ENCODE assay signal across 2 cellular contexts in genomic region chr11:73143126-73143838, GRCh38.
TF ChIP-seq lines count a peak whose summit lies in the region.

No MANE protein-coding gene starts in this region.

TF ChIP-seq in K562, 482 proteins besides CTCF, POLR2A, EP300 and RAD21 (continued from another document and continues in another):
- peak; percentile 81; the same call in 1 of the 2 replicates for TF ChIP-seq ZBTB26 (CRISPR knock-in tag; IDR thresholded peaks at IDR 0.05)
- TF ChIP-seq CTBP1 (IDR thresholded peaks at IDR 0.05; ENCODE audit: borderline replicate concordance) = peak; percentile 35; the same call in 1 of the 2 replicates
- TF ChIP-seq MAFK (IDR thresholded peaks at IDR 0.05; ENCODE audit: low read length) = 0 out of 2 replicates have a peak, but pooled peaks have one; percentile 22
- peak; percentile 65 for TF ChIP-seq RAD51 (IDR thresholded peaks at IDR 0.05; ENCODE audit: borderline replicate concordance, low read depth)
- TF ChIP-seq ZNF224 (CRISPR knock-in tag; IDR thresholded peaks at IDR 0.05) = no peak
- TF ChIP-seq FOXK1 (CRISPR knock-in tag; IDR thresholded peaks at IDR 0.05; ENCODE audit: borderline replicate concordance) = peak; percentile 67; the same call in 1 of the 2 replicates
- 0 out of 4 replicates have a peak, but pooled peaks of 1 of the 2 experiments have one; percentile 61 for TF ChIP-seq TBL1XR1 (IDR thresholded peaks at IDR 0.05; ENCODE audit: low read length in 2 of 2)
- TF ChIP-seq MTA1 (IDR thresholded peaks at IDR 0.05; ENCODE audit: borderline replicate concordance) = peak; percentile 45; the same call in 1 of the 2 replicates
- 0 out of 2 replicates have a peak, but pooled peaks have one; percentile 15 for TF ChIP-seq KLF16 (IDR thresholded peaks at IDR 0.05)
- peak; percentile 9; the same call in 1 of the 2 replicates for TF ChIP-seq PKNOX1 (IDR thresholded peaks at IDR 0.05)
- TF ChIP-seq HNRNPH1 (optimal IDR thresholded peaks at IDR 0.05; ENCODE audit: low read depth, low read length) = no peak
- TF ChIP-seq CHD4 (IDR thresholded peaks at IDR 0.05; ENCODE audit: insufficient read depth, insufficient replicate concordance, low read depth, low read length, poor library complexity, severe bottlenecking) = no peak
- peak; percentile 45 for TF ChIP-seq BRD9 (IDR thresholded peaks at IDR 0.05; ENCODE audit: low read depth, partially characterized antibody)
- 0 out of 2 replicates have a peak, but pooled peaks have one; percentile 3 for TF ChIP-seq ZNF707 (CRISPR knock-in tag; conservative IDR thresholded peaks at IDR 0.05)
- TF ChIP-seq DPF2 (IDR thresholded peaks at IDR 0.05) = peak; percentile 77
- peak; percentile 40; the same call in 1 of the 2 replicates for TF ChIP-seq USF2 (CRISPR knock-in tag; IDR thresholded peaks at IDR 0.05)
- TF ChIP-seq GATAD2A (IDR thresholded peaks at IDR 0.05) = peak; percentile 73; the same call in 1 of the 2 replicates
- TF ChIP-seq E2F6 (IDR thresholded peaks at IDR 0.05; ENCODE audit: borderline replicate concordance in 1 of 2, extremely low read depth in 1 of 2, insufficient read depth in 1 of 2, insufficient read length in 1 of 2, low read depth in 1 of 2, low read length in 1 of 2, poor library complexity in 1 of 2, severe bottlenecking in 1 of 2) = peak in 1 of 2 experiments; percentile 11
- TF ChIP-seq HNRNPUL1 (IDR thresholded peaks at IDR 0.05; ENCODE audit: low read length) = no peak
- 0 out of 4 replicates have a peak, but pooled peaks of 1 of the 2 experiments have one; percentile 29 for TF ChIP-seq ARNT (IDR thresholded peaks at IDR 0.05)
- peak; percentile 72 for TF ChIP-seq SMARCE1 (IDR thresholded peaks at IDR 0.05)
- TF ChIP-seq PHB2 (IDR thresholded peaks at IDR 0.05; ENCODE audit: low read depth) = 0 out of 2 replicates have a peak, but pooled peaks have one; percentile 25
- no peak; the same call in 1 of the 2 replicates for TF ChIP-seq ETV1 (tag; conservative IDR thresholded peaks at IDR 0.05; ENCODE audit: low read depth)
- TF ChIP-seq YY1 (IDR thresholded peaks at IDR 0.05; ENCODE audit: borderline replicate concordance in 1 of 3, control insufficient read depth in 1 of 3, extremely low read depth in 1 of 3, insufficient read depth in 3 of 3, insufficient read length in 1 of 3, insufficient replicate concordance in 2 of 3, low read depth in 1 of 3, low read length in 2 of 3) = peak in 1 of 3 experiments; percentile 14
- peak; percentile 56; the same call in 1 of the 2 replicates for TF ChIP-seq HMBOX1 (IDR thresholded peaks at IDR 0.05)
- no peak for TF ChIP-seq WHSC1 (IDR thresholded peaks at IDR 0.05; ENCODE audit: low read length)
- TF ChIP-seq CREM (IDR thresholded peaks at IDR 0.05; ENCODE audit: low read depth) = peak; percentile 5; the same call in 1 of the 2 replicates
- TF ChIP-seq HDAC2 (IDR thresholded peaks at IDR 0.05) = 0 out of 2 replicates have a peak, but pooled peaks have one; percentile 20

TF ChIP-seq in HepG2, 621 proteins besides CTCF, POLR2A, EP300 and RAD21 (continued from another document and continues in another):
- TF ChIP-seq KDM5A (IDR thresholded peaks at IDR 0.05; ENCODE audit: borderline replicate concordance, low read length) = no peak
- TF ChIP-seq ZSCAN29 (CRISPR knock-in tag; conservative IDR thresholded peaks at IDR 0.05) = no peak
- TF ChIP-seq FOXJ3 (CRISPR knock-in tag; IDR thresholded peaks at IDR 0.05; ENCODE audit: borderline replicate concordance) = 0 out of 2 replicates have a peak, but pooled peaks have one; percentile 25
- 0 out of 2 replicates have a peak, but pooled peaks have one; percentile 10 for TF ChIP-seq BATF2 (CRISPR knock-in tag; IDR thresholded peaks at IDR 0.05)
- TF ChIP-seq KLF6 (CRISPR knock-in tag; IDR thresholded peaks at IDR 0.05) = peak; percentile 47; the same call in 1 of the 2 replicates
- TF ChIP-seq ZFY (CRISPR knock-in tag; IDR thresholded peaks at IDR 0.05) = peak; percentile 73
- no peak for TF ChIP-seq SALL1 (CRISPR knock-in tag; IDR thresholded peaks at IDR 0.05)
- TF ChIP-seq DRAP1 (CRISPR knock-in tag; IDR thresholded peaks at IDR 0.05) = peak; percentile 67; the same call in 1 of the 2 replicates
- 0 out of 2 replicates have a peak, but pooled peaks have one; percentile 13 for TF ChIP-seq RARA (CRISPR knock-in tag; IDR thresholded peaks at IDR 0.05)
- 0 out of 2 replicates have a peak, but pooled peaks have one; percentile 26 for TF ChIP-seq ATF1 (CRISPR knock-in tag; IDR thresholded peaks at IDR 0.05)
- peak; percentile 53; the same call in 1 of the 2 replicates for TF ChIP-seq ZC3H4 (CRISPR knock-in tag; IDR thresholded peaks at IDR 0.05; ENCODE audit: borderline replicate concordance)
- no peak for TF ChIP-seq MAFK (conservative IDR thresholded peaks at IDR 0.05 in 1 of 2, IDR thresholded peaks at IDR 0.05 in 1 of 2; ENCODE audit: low read length in 2 of 2)
- TF ChIP-seq FOXP4 (CRISPR knock-in tag; IDR thresholded peaks at IDR 0.05) = peak; percentile 40; the same call in 1 of the 2 replicates
- TF ChIP-seq HMGXB4 (CRISPR knock-in tag; IDR thresholded peaks at IDR 0.05; ENCODE audit: borderline replicate concordance in 1 of 2, low read depth in 1 of 2) = 0 out of 4 replicates have a peak, but pooled peaks of 1 of the 2 experiments have one; percentile 34
- peak; percentile 86 for TF ChIP-seq FOXA3 (CRISPR knock-in tag; IDR thresholded peaks at IDR 0.05)
- peak; percentile 63; the same call in 1 of the 2 replicates for TF ChIP-seq TFE3 (CRISPR knock-in tag; IDR thresholded peaks at IDR 0.05)
- TF ChIP-seq ZBTB26 (CRISPR knock-in tag; IDR thresholded peaks at IDR 0.05; ENCODE audit: borderline replicate concordance) = peak; percentile 52; the same call in 1 of the 2 replicates
- TF ChIP-seq MAZ (IDR thresholded peaks at IDR 0.05; ENCODE audit: borderline replicate concordance, low read depth, low read length) = no peak
- TF ChIP-seq MAZ (CRISPR knock-in tag; IDR thresholded peaks at IDR 0.05; ENCODE audit: low read depth) = peak; percentile 31; the same call in 1 of the 2 replicates
- peak; percentile 66 for TF ChIP-seq JARID2 (CRISPR knock-in tag; IDR thresholded peaks at IDR 0.05; ENCODE audit: insufficient replicate concordance)
- TF ChIP-seq ZNF790 (CRISPR knock-in tag; IDR thresholded peaks at IDR 0.05; ENCODE audit: borderline replicate concordance) = no peak
- no peak for TF ChIP-seq TBX2 (CRISPR knock-in tag; IDR thresholded peaks at IDR 0.05; ENCODE audit: borderline replicate concordance)
- TF ChIP-seq ZNF550 (CRISPR knock-in tag; IDR thresholded peaks at IDR 0.05; ENCODE audit: borderline replicate concordance) = 0 out of 2 replicates have a peak, but pooled peaks have one; percentile 50
- TF ChIP-seq TFAP4 (IDR thresholded peaks at IDR 0.05; ENCODE audit: borderline replicate concordance, low read depth) = peak; percentile 59; the same call in 1 of the 2 replicates
- TF ChIP-seq MED13 (CRISPR knock-in tag; IDR thresholded peaks at IDR 0.05) = no peak
- peak; percentile 80 for TF ChIP-seq POLR2AphosphoS5 (IDR thresholded peaks at IDR 0.05; ENCODE audit: low read depth, low read length)
- peak; percentile 67; the same call in 1 of the 2 replicates for TF ChIP-seq FOXK1 (CRISPR knock-in tag; IDR thresholded peaks at IDR 0.05; ENCODE audit: borderline replicate concordance, low read depth)
- peak; percentile 50; the same call in 1 of the 2 replicates for TF ChIP-seq HNF4A (CRISPR knock-in tag; IDR thresholded peaks at IDR 0.05)
- TF ChIP-seq SAP130 (CRISPR knock-in tag; IDR thresholded peaks at IDR 0.05; ENCODE audit: low read depth) = peak; percentile 73
- no peak for TF ChIP-seq TGIF2 (CRISPR knock-in tag; IDR thresholded peaks at IDR 0.05)
- TF ChIP-seq TFDP2 (CRISPR knock-in tag; IDR thresholded peaks at IDR 0.05) = peak; percentile 32; the same call in 1 of the 2 replicates
- TF ChIP-seq ZBTB4 (CRISPR knock-in tag; IDR thresholded peaks at IDR 0.05; ENCODE audit: borderline replicate concordance) = no peak
- TF ChIP-seq YEATS4 (CRISPR knock-in tag; IDR thresholded peaks at IDR 0.05; ENCODE audit: borderline replicate concordance) = no peak
